ENCODE assay signal across 20 cellular contexts in the genomic region with DNA sequence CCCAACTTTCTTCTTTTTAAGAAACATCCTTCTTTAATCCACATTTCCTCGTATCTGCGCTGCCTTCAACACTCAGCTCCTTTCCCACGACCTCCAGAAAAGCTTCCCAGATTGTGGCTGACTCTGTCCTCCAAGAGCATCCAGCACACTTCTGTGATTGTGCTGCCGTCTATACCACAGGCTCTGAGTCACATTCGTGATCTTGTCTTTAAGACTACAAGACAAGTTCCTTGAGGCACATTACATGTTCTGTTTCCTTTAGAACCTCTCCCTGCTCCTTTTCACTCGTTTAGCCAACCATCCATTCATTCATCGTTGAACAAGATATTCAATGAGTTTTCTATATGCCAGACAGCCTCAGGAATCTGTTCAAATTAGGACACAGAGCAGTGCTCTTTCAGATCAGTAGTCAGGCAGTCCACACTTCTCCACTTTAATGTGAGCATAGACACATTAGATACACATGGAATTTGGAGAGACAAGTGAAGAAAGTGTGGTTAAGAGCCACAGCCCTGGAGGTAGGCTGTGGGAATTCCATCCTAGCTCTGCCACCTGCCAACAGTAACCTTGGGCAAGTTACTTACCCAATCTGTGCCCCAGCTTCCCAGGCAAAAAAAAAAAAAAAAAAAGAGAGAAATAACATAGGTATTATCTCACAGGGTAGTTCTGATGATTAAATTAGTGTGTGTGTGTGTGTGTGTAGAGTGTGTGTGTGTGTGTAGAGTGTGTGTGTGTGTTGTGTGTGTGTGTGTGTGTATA. TPM values are rescaled to one million over a fixed set of nuclear protein-coding genes. Genes with fewer than 3 reads are reported as not detected.
A peak's percentile ranks its signal among the peaks of the same experiment; 100 is the strongest.
DNase-seq lines count a peak whose midpoint lies in the region; ATAC-seq, FAIRE-seq and TF ChIP-seq lines count a peak whose summit lies in the region.
"Had no signal": no experiment of that assay in that cellular context is flagged by ENCODE, and none has a peak within 500 bp of the region (broad histone marks: within the 10 kb centered on the region; RNA-seq: fewer than 3 reads in every experiment).

No MANE protein-coding gene starts in this region.

- TF ChIP-seq CTCF in pancreas (IDR thresholded peaks at IDR 0.05): no peak

- H3K9me3 ChIP-seq in pancreas: no peaks in the 10 kb centered on the region

- no peak for FAIRE-seq in pancreas (lab: Jason Lieb, UNC)

- DNase-seq in activated T-cell treated with anti-CD3 and anti-CD28 coated beads, Interleukin-2, amount 50 U/mL, for 24 hours: no peak
- DNase-seq in activated T-cell treated with anti-CD3 and anti-CD28 coated beads, Interleukin-2, amount 50 U/mL, for 1 hour: no peak
- DNase-seq in MV-4-11 (lab: John Stamatoyannopoulos, UW) (peak; percentile 5), pancreas (peak in 1 of 6 donors; percentile 28), epidermal melanocyte (ENCODE audit: insufficient read length, low spot score) (no peak), DMS53 (lab: John Stamatoyannopoulos, UW) (no peak)
- no peak for DNase-seq in activated naive CD8-positive, alpha-beta T cell treated with anti-CD3 and anti-CD28 coated beads for 36 hours
- DNase-seq: ACHN; amniotic stem cell; CD4-positive, alpha-beta T cell; DMS79; Kasumi-1; left colon; midbrain; NCI-H146; NCI-H345; NK-92 treated with Interleukin-12 subunit alpha and Interleukin-12 subunit beta, amount 100 ng/mL, for 24 hours; stimulated activated naive CD4-positive, alpha-beta T cell treated with Interleukin-2 at 50 U/mL for 16 hours; SW 1271 had no signal

- WGBS in pancreas, 2 donors: 43 to 47% methylated on average over 7 of the region's 7 CpGs

- H3K36me3 ChIP-seq in pancreas: no peaks in the 10 kb centered on the region

- ATAC-seq in pancreas (peak; percentile 67 to 83 (median 76)), GM21825 (IDR thresholded peaks at IDR 0.05; ENCODE audit: unreplicated experiment) (no peak)
- ATAC-seq: left colon had no signal

- H3K27ac Mint-ChIP-seq in activated T-cell treated with anti-CD3 and anti-CD28 coated beads, Interleukin-2, amount 50 U/mL, for 24 hours: peak overlapping the region; percentile 55
- peak overlapping the region; percentile 78 for H3K27ac Mint-ChIP-seq in activated naive CD8-positive, alpha-beta T cell treated with anti-CD3 and anti-CD28 coated beads for 36 hours
- H3K27ac Mint-ChIP-seq: CD4-positive, alpha-beta T cell had no signal

- H3K27me3 ChIP-seq in pancreas: no peaks in the 10 kb centered on the region

- intact Hi-C loops in pancreas (cut with DNase I): no loop called here

- peaks cover 32% of the 10 kb centered on the region for H3K4me1 Mint-ChIP-seq in activated T-cell treated with anti-CD3 and anti-CD28 coated beads, Interleukin-2, amount 50 U/mL, for 24 hours (ENCODE audit: low read depth)
- H3K4me1 Mint-ChIP-seq in activated naive CD8-positive, alpha-beta T cell treated with anti-CD3 and anti-CD28 coated beads for 36 hours: peaks cover 42% of the 10 kb centered on the region

- no peak overlapping the region for H3K27ac ChIP-seq in pancreas

- no peak overlapping the region for H3K4me3 ChIP-seq in pancreas

- peaks cover 4% of the 10 kb centered on the region for H3K9me3 Mint-ChIP-seq in activated T-cell treated with anti-CD3 and anti-CD28 coated beads, Interleukin-2, amount 50 U/mL, for 24 hours
- H3K9me3 Mint-ChIP-seq in activated naive CD8-positive, alpha-beta T cell treated with anti-CD3 and anti-CD28 coated beads for 36 hours: peaks cover 3% of the 10 kb centered on the region
- H3K9me3 Mint-ChIP-seq: CD4-positive, alpha-beta T cell had no signal

- no peaks in the 10 kb centered on the region for H3K4me1 ChIP-seq in pancreas

- H3K4me3 Mint-ChIP-seq in activated T-cell treated with anti-CD3 and anti-CD28 coated beads, Interleukin-2, amount 50 U/mL, for 24 hours: no peak overlapping the region
- H3K4me3 Mint-ChIP-seq in activated naive CD8-positive, alpha-beta T cell treated with anti-CD3 and anti-CD28 coated beads for 36 hours: peak overlapping the region; percentile 11
- H3K4me3 Mint-ChIP-seq: CD4-positive, alpha-beta T cell had no signal

- H3K27me3 Mint-ChIP-seq in activated T-cell treated with anti-CD3 and anti-CD28 coated beads, Interleukin-2, amount 50 U/mL, for 24 hours: no peaks in the 10 kb centered on the region
- H3K27me3 Mint-ChIP-seq in activated naive CD8-positive, alpha-beta T cell treated with anti-CD3 and anti-CD28 coated beads for 36 hours: no peaks in the 10 kb centered on the region
- H3K27me3 Mint-ChIP-seq: CD4-positive, alpha-beta T cell had no signal

- no peaks in the 10 kb centered on the region for H3K36me3 Mint-ChIP-seq in activated T-cell treated with anti-CD3 and anti-CD28 coated beads, Interleukin-2, amount 50 U/mL, for 24 hours (ENCODE audit: low read depth)
- H3K36me3 Mint-ChIP-seq in activated naive CD8-positive, alpha-beta T cell treated with anti-CD3 and anti-CD28 coated beads for 36 hours: peaks cover 4% of the 10 kb centered on the region

RNA-seq across cellular contexts. Expression of gene WHRN, which starts 18.9 kb away (rescaled TPM):
- 1 to 10 TPM; 4.6 to 5.8 TPM for total RNA-seq in activated naive CD8-positive, alpha-beta T cell treated with anti-CD3 and anti-CD28 coated beads for 36 hours
- 10 to 100 TPM in 1 of 6 donors, 1 to 10 TPM in 5; 6.7 to 10.2 (median 7.8) TPM for total RNA-seq in pancreas
- polyA plus RNA-seq in pancreas: 10 to 100 TPM; 23.7 to 32.2 TPM
